ENCODE assay signal across 13 cellular contexts in the genomic region with DNA sequence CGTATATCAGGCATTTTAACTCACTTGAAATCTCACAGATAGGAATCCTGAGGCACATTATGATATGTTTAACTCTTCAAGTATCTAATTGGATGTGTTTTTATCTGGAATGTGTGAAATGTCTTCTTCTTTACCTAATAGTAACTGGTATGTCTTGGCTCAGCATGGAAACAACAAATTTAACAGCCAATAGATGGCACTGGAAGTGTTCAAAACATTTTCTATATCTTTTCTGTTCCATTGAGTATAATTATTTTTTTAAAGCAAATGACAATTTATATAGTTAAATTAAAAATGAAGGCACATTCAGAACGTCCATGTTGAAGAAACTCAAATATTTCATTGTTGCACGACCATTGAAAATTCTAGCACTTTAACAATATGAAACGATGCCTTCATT.
DNase-seq lines count a peak whose midpoint lies in the region; ATAC-seq and TF ChIP-seq lines count a peak whose summit lies in the region.
"Had no signal": no experiment of that assay in that cellular context is flagged by ENCODE, and none has a peak within 500 bp of the region (broad histone marks: within the 10 kb centered on the region; RNA-seq: fewer than 3 reads in every experiment).

No MANE protein-coding gene starts in this region.

- no peaks in the 10 kb centered on the region for H3K4me1 Mint-ChIP-seq in CD8-positive, alpha-beta T cell (ENCODE audit: low read depth)
- H3K4me1 Mint-ChIP-seq in CD8-positive, alpha-beta memory T cell = no peaks in the 10 kb centered on the region

- no peaks in the 10 kb centered on the region for H3K4me1 ChIP-seq in Panc1 (ENCODE audit: control insufficient read depth, insufficient read depth, low read length)
- H3K4me1 ChIP-seq in CD8-positive, alpha-beta T cell (ENCODE audit: insufficient read depth, low read length) = no peaks in the 10 kb centered on the region
- no peaks in the 10 kb centered on the region for H3K4me1 ChIP-seq in CD8-positive, alpha-beta memory T cell (ENCODE audit: insufficient read depth, low read length)

- BruUV-seq in Panc1 (replicated peaks; lab: Mats Ljungman, UMichigan) = no TSS peak

- H3K27ac ChIP-seq in Panc1 (ENCODE audit: low read length) = no peak overlapping the region
- no peak overlapping the region for H3K27ac ChIP-seq in CD8-positive, alpha-beta T cell (ENCODE audit: low read depth, low read length)
- no peak overlapping the region for H3K27ac ChIP-seq in CD8-positive, alpha-beta memory T cell (ENCODE audit: low read depth, low read length)

- H3K4me3 ChIP-seq in Panc1 (ENCODE audit: low read depth in 2 of 2, low read length in 2 of 2) (no peak overlapping the region), fibroblast of the aortic adventitia (ENCODE audit: low read depth, low read length) (no peak overlapping the region)
- no peak overlapping the region for H3K4me3 ChIP-seq in CD8-positive, alpha-beta T cell (ENCODE audit: low read depth, low read length)
- H3K4me3 ChIP-seq in CD8-positive, alpha-beta memory T cell (ENCODE audit: low read length) = no peak overlapping the region
- H3K4me3 ChIP-seq: K562 had no signal

- no peak overlapping the region for H3K4me3 Mint-ChIP-seq in CD8-positive, alpha-beta T cell
- H3K4me3 Mint-ChIP-seq in CD8-positive, alpha-beta memory T cell = no peak overlapping the region

- H3K36me3 Mint-ChIP-seq in CD8-positive, alpha-beta T cell = no peaks in the 10 kb centered on the region
- H3K36me3 Mint-ChIP-seq in CD8-positive, alpha-beta memory T cell = no peaks in the 10 kb centered on the region

- intact Hi-C loops in Panc1 (cut with micrococcal nuclease; ENCODE audit: unreplicated experiment) = no loop called here
- intact Hi-C loops in CD8-positive, alpha-beta T cell (cut with DNase I, micrococcal nuclease) = no loop called here

- no peaks in the 10 kb centered on the region for H3K36me3 ChIP-seq in Panc1 (ENCODE audit: control insufficient read depth, insufficient read depth, low read length)
- no peaks in the 10 kb centered on the region for H3K36me3 ChIP-seq in CD8-positive, alpha-beta T cell (ENCODE audit: insufficient read depth, low read length)
- H3K36me3 ChIP-seq in CD8-positive, alpha-beta memory T cell (ENCODE audit: insufficient read depth, low read length) = no peaks in the 10 kb centered on the region

- in situ Hi-C loops in Panc1 (cut with HindIII; ENCODE audit: low pct_unique_long_range_greater_than_20kb, low sequenced_read_pairs) = no loop called here

- DNase-seq in A172 (ENCODE audit: low spot score) (peak; percentile 16), EH (ENCODE audit: low read depth) (peak; percentile 44), Panc1 (ENCODE audit: low read depth, low spot score) (no peak), fibroblast of the aortic adventitia (ENCODE audit: low read depth) (peak; percentile 40), NOMO-1 treated with dmso at 0.1 percent for 144 hours (lab: John Stamatoyannopoulos, UW; ENCODE audit: unreplicated experiment) (no peak)
- no peak for DNase-seq in CD8-positive, alpha-beta T cell
- DNase-seq in CD8-positive, alpha-beta memory T cell = no peak
- DNase-seq: activated T-cell treated with anti-CD3 and anti-CD28 coated beads, Interleukin-2, amount 50 U/mL, for 1 hour; Calu3; central memory CD4-positive, alpha-beta T cell; right cardiac atrium had no signal

- H3K27me3 ChIP-seq in Panc1 (ENCODE audit: control insufficient read depth, insufficient read depth, low read length) = no peaks in the 10 kb centered on the region
- no peaks in the 10 kb centered on the region for H3K27me3 ChIP-seq in CD8-positive, alpha-beta T cell (ENCODE audit: insufficient read depth, low read length)
- no peaks in the 10 kb centered on the region for H3K27me3 ChIP-seq in CD8-positive, alpha-beta memory T cell (ENCODE audit: insufficient read depth, low read length, poor library complexity, severe bottlenecking)

- peaks cover 2% of the 10 kb centered on the region for H3K27me3 Mint-ChIP-seq in CD8-positive, alpha-beta T cell (ENCODE audit: low read depth)
- H3K27me3 Mint-ChIP-seq in CD8-positive, alpha-beta memory T cell = peaks cover 2 to 11% of the 10 kb centered on the region in 2 donors

- TF ChIP-seq CTCF in Panc1 (IDR thresholded peaks at IDR 0.05) (peak; percentile 13; the same call in 1 of the 2 replicates), fibroblast of the aortic adventitia (IDR thresholded peaks at IDR 0.05; ENCODE audit: insufficient read depth, low read length) (peak; percentile 35)
- no peak for TF ChIP-seq CTCF in CD8-positive, alpha-beta T cell (IDR thresholded peaks at IDR 0.05)

- H3K9me3 Mint-ChIP-seq in CD8-positive, alpha-beta T cell = no peaks in the 10 kb centered on the region
- H3K9me3 Mint-ChIP-seq in CD8-positive, alpha-beta memory T cell = no peaks in the 10 kb centered on the region

- ATAC-seq in Panc1 (no peak), GM21786 (IDR thresholded peaks at IDR 0.05; ENCODE audit: unreplicated experiment) (no peak)
- ATAC-seq in CD8-positive, alpha-beta T cell = no peak
- ATAC-seq: K562, right cardiac atrium had no signal

- H3K9me3 ChIP-seq in Panc1 (ENCODE audit: control insufficient read depth, insufficient read depth, low read depth, low read length) = no peaks in the 10 kb centered on the region
- H3K9me3 ChIP-seq in CD8-positive, alpha-beta T cell (ENCODE audit: low read length) = no peaks in the 10 kb centered on the region
- no peaks in the 10 kb centered on the region for H3K9me3 ChIP-seq in CD8-positive, alpha-beta memory T cell (ENCODE audit: low read length)

- POLR2A ChIA-PET in Panc1 (lab: Charles Lee) = no interaction called here
- POLR2A ChIA-PET in CD8-positive, alpha-beta T cell (lab: Charles Lee) = no interaction called here
- POLR2A ChIA-PET in CD8-positive, alpha-beta memory T cell (lab: Charles Lee) = no interaction called here

- no peak overlapping the region for H3K27ac Mint-ChIP-seq in CD8-positive, alpha-beta T cell
- H3K27ac Mint-ChIP-seq in CD8-positive, alpha-beta memory T cell = no peak overlapping the region

- CTCF ChIA-PET in Panc1 (lab: Charles Lee) = no interaction called here
- CTCF ChIA-PET in CD8-positive, alpha-beta T cell (lab: Charles Lee) = interaction anchor here (1.0 kb wide), 1 partner anchor 377 kb away, joined by 6 read pairs; no protein-coding TSS in a partner anchor
- CTCF ChIA-PET in CD8-positive, alpha-beta memory T cell (lab: Charles Lee) = no interaction called here

Comparison
In these comparisons a context has a peak if more than half of its experiments do, and no peak if none do; other contexts are left out.
1. DNase-seq: peak in A172 (single experiment), EH (single experiment) and fibroblast of the aortic adventitia (single experiment); none in Panc1 (single experiment), CD8-positive, alpha-beta T cell (0 of 7), CD8-positive, alpha-beta memory T cell (0 of 5) and NOMO-1 treated with dmso at 0.1 percent for 144 hours (single experiment).